22 cellular contexts compared by ENCODE assay signal in the genomic region with DNA sequence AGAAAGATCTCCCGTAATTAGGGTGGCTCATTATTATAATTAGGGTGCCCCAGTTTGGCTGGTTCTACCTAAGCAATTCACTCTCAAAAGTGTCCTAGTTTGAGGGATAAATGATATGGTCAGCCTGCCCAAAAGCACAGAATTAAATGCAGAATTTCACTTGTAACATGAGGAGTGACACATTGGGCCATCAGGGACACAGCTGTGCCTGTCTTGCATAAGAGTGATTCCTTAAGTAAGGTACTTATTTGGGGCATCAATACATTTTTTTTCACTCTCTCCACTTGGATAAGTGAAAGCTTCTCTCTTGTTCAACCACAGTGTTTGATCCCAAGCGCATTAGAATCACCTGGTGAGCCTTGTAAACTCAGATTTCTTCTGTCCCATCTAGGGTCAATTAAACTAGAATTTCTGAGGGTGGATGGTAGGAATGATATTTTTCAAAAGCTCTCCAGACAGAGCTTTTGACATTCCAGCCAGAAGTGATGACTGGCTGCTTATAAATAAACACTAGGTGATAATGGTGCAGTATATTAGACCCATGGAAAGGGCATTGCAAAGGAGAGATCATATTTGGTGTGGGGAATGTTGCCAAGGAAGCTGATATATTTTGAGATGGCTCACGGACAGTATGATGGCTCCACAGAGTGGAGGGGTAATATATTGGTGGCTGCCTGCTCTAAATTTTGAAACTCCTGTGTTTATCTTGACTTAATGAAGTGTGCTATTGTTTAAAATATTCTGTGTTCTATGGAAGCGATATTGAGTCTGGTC.
"Had no signal": no experiment of that assay in that cellular context is flagged by ENCODE, and none has a peak within 500 bp of the region (broad histone marks: within the 10 kb centered on the region; RNA-seq: fewer than 3 reads in every experiment).

No MANE protein-coding gene starts in this region.

- H3K36me3 Mint-ChIP-seq: activated naive CD4-positive, alpha-beta T cell treated with anti-CD3 and anti-CD28 coated beads, Interleukin-2, amount 10 ng/mL, durations not matched to agents 7 days and 5 days; memory B cell; stimulated activated effector memory CD8-positive, alpha-beta T cell treated with anti-CD3 and anti-CD28 coated beads, Interleukin-12 subunit alpha, Interleukin-12 subunit beta, amount 100 ng/mL, for 72 hours had no signal

- H3K27me3 ChIP-seq: pancreas, right lobe of liver, transverse colon had no signal

- ATAC-seq: activated T-cell treated with anti-CD3 and anti-CD28 coated beads, Interleukin-2, amount 50 U/mL, for 72 hours; pancreas; right lobe of liver; stimulated activated effector memory CD8-positive, alpha-beta T cell treated with anti-CD3 and anti-CD28 coated beads, Interleukin-12 subunit alpha, Interleukin-12 subunit beta, amount 100 ng/mL, for 72 hours; stimulated activated naive CD8-positive, alpha-beta T cell treated with anti-CD3 and anti-CD28 coated beads, Interleukin-15, amount 100 ng/mL, for 72 hours; T-helper 17 cell had no signal

- H3K9me3 Mint-ChIP-seq: activated CD4-positive, alpha-beta memory T cell treated with anti-CD3 and anti-CD28 coated beads, Interleukin-2, amount 10 ng/mL, durations not matched to agents 7 days and 5 days; activated naive CD4-positive, alpha-beta T cell treated with anti-CD3 and anti-CD28 coated beads, Interleukin-2, amount 10 ng/mL, durations not matched to agents 7 days and 5 days; activated T-cell treated with anti-CD3 and anti-CD28 coated beads, Interleukin-2, amount 50 U/mL, for 72 hours; dendritic cell treated with granulocyte-macrophage colony-stimulating factor and Interleukin-4, amounts not matched to agents 40 ng/mL and 50 ng/mL, for 4 days; memory B cell; nephron progenitor cell; stimulated activated effector memory CD8-positive, alpha-beta T cell treated with anti-CD3 and anti-CD28 coated beads, Interleukin-12 subunit alpha, Interleukin-12 subunit beta, amount 100 ng/mL, for 72 hours; stimulated activated naive CD8-positive, alpha-beta T cell treated with anti-CD3 and anti-CD28 coated beads, Interleukin-15, amount 100 ng/mL, for 72 hours had no signal

- H3K27ac ChIP-seq: pancreas, right lobe of liver, transverse colon had no signal

- H3K4me3 ChIP-seq: pancreas, right lobe of liver, transverse colon had no signal

- H3K9me3 ChIP-seq: pancreas, right lobe of liver, transverse colon had no signal

- DNase-seq: activated CD4-positive, alpha-beta memory T cell treated with anti-CD3 and anti-CD28 coated beads, Interleukin-2, amount 10 ng/mL, durations not matched to agents 7 days and 5 days; activated CD4-positive, alpha-beta T cell treated with anti-CD3 and anti-CD28 coated beads for 48 hours; activated CD4-positive, CD25-positive, alpha-beta regulatory T cell; activated effector memory CD4-positive, alpha-beta T cell treated with Interleukin-2 at 50 U/mL for 16 hours; activated naive CD4-positive, alpha-beta T cell treated with anti-CD3 and anti-CD28 coated beads, Interleukin-2, amount 10 ng/mL, durations not matched to agents 7 days and 5 days; activated T-cell treated with anti-CD3 and anti-CD28 coated beads, Interleukin-2, amount 50 U/mL, for 72 hours; amygdala; effector CD4-positive, alpha-beta T cell; foreskin melanocyte; glutamatergic neuron; hypothalamus; nephron progenitor cell; pancreas; right lobe of liver; small intestine; stimulated activated CD4-positive, alpha-beta T cell treated with anti-CD3 and anti-CD28 coated beads, Interleukin-2, amount 100 ng/mL, for 24 hours; stimulated activated naive CD8-positive, alpha-beta T cell treated with anti-CD3 and anti-CD28 coated beads, Interleukin-15, amount 100 ng/mL, for 72 hours; T-helper 17 cell; transverse colon had no signal

- H3K27ac Mint-ChIP-seq: activated CD4-positive, alpha-beta memory T cell treated with anti-CD3 and anti-CD28 coated beads, Interleukin-2, amount 10 ng/mL, durations not matched to agents 7 days and 5 days; activated naive CD4-positive, alpha-beta T cell treated with anti-CD3 and anti-CD28 coated beads, Interleukin-2, amount 10 ng/mL, durations not matched to agents 7 days and 5 days; activated T-cell treated with anti-CD3 and anti-CD28 coated beads, Interleukin-2, amount 50 U/mL, for 72 hours; dendritic cell treated with granulocyte-macrophage colony-stimulating factor and Interleukin-4, amounts not matched to agents 40 ng/mL and 50 ng/mL, for 4 days; memory B cell; nephron progenitor cell; stimulated activated effector memory CD8-positive, alpha-beta T cell treated with anti-CD3 and anti-CD28 coated beads, Interleukin-12 subunit alpha, Interleukin-12 subunit beta, amount 100 ng/mL, for 72 hours; stimulated activated naive CD8-positive, alpha-beta T cell treated with anti-CD3 and anti-CD28 coated beads, Interleukin-15, amount 100 ng/mL, for 72 hours; T-helper 17 cell had no signal

- H3K4me1 Mint-ChIP-seq: activated CD4-positive, alpha-beta memory T cell treated with anti-CD3 and anti-CD28 coated beads, Interleukin-2, amount 10 ng/mL, durations not matched to agents 7 days and 5 days; activated naive CD4-positive, alpha-beta T cell treated with anti-CD3 and anti-CD28 coated beads, Interleukin-2, amount 10 ng/mL, durations not matched to agents 7 days and 5 days; memory B cell; stimulated activated effector memory CD8-positive, alpha-beta T cell treated with anti-CD3 and anti-CD28 coated beads, Interleukin-12 subunit alpha, Interleukin-12 subunit beta, amount 100 ng/mL, for 72 hours; stimulated activated naive CD8-positive, alpha-beta T cell treated with anti-CD3 and anti-CD28 coated beads, Interleukin-15, amount 100 ng/mL, for 72 hours; T-helper 17 cell had no signal

- H3K36me3 ChIP-seq: pancreas, right lobe of liver, transverse colon had no signal

- H3K4me1 ChIP-seq: pancreas, right lobe of liver, transverse colon had no signal

- H3K27me3 Mint-ChIP-seq: memory B cell had no signal

- H3K4me3 Mint-ChIP-seq: activated CD4-positive, alpha-beta memory T cell treated with anti-CD3 and anti-CD28 coated beads, Interleukin-2, amount 10 ng/mL, durations not matched to agents 7 days and 5 days; activated naive CD4-positive, alpha-beta T cell treated with anti-CD3 and anti-CD28 coated beads, Interleukin-2, amount 10 ng/mL, durations not matched to agents 7 days and 5 days; activated T-cell treated with anti-CD3 and anti-CD28 coated beads, Interleukin-2, amount 50 U/mL, for 72 hours; dendritic cell treated with granulocyte-macrophage colony-stimulating factor and Interleukin-4, amounts not matched to agents 40 ng/mL and 50 ng/mL, for 4 days; memory B cell; nephron progenitor cell; stimulated activated effector memory CD8-positive, alpha-beta T cell treated with anti-CD3 and anti-CD28 coated beads, Interleukin-12 subunit alpha, Interleukin-12 subunit beta, amount 100 ng/mL, for 72 hours; stimulated activated naive CD8-positive, alpha-beta T cell treated with anti-CD3 and anti-CD28 coated beads, Interleukin-15, amount 100 ng/mL, for 72 hours; T-helper 17 cell had no signal
